1 cellular context compared by ENCODE assay signal in genomic region chr4:123856689-123857545, GRCh38.
TF ChIP-seq lines count a peak whose summit lies in the region.

No MANE protein-coding gene starts in this region.

TF ChIP-seq in GM23338, 12 proteins besides CTCF, POLR2A, EP300 and RAD21 (continued from another document):
- no peak for TF ChIP-seq ZNF462 (CRISPR knock-in tag; IDR thresholded peaks at IDR 0.05)
- TF ChIP-seq STAT1 (IDR thresholded peaks at IDR 0.05; ENCODE audit: unreplicated experiment), result no peak
- TF ChIP-seq JUNB (IDR thresholded peaks at IDR 0.05; ENCODE audit: unreplicated experiment), result no peak
- TF ChIP-seq CREB1 (CRISPR knock-in tag; IDR thresholded peaks at IDR 0.05; ENCODE audit: low read depth), result no peak
- no peak for TF ChIP-seq ZNF114 (CRISPR knock-in tag; IDR thresholded peaks at IDR 0.05)
- TF ChIP-seq EZH2 (IDR thresholded peaks at IDR 0.05; ENCODE audit: low read depth, unreplicated experiment), result no peak
- no peak for TF ChIP-seq REST (IDR thresholded peaks at IDR 0.05; ENCODE audit: unreplicated experiment)
- no peak for TF ChIP-seq POLR2AphosphoS5 (IDR thresholded peaks at IDR 0.05; ENCODE audit: low read depth)
- TF ChIP-seq EZH2phosphoT487 (IDR thresholded peaks at IDR 0.05; ENCODE audit: unreplicated experiment), result no peak
- TF ChIP-seq ZNF331 (CRISPR knock-in tag; IDR thresholded peaks at IDR 0.05; ENCODE audit: low read depth), result no peak
TF ChIP-seq in GM23338: peak in this region for 0.
